Comparison of ENCODE assay signal across 19 cellular contexts in the genomic region with DNA sequence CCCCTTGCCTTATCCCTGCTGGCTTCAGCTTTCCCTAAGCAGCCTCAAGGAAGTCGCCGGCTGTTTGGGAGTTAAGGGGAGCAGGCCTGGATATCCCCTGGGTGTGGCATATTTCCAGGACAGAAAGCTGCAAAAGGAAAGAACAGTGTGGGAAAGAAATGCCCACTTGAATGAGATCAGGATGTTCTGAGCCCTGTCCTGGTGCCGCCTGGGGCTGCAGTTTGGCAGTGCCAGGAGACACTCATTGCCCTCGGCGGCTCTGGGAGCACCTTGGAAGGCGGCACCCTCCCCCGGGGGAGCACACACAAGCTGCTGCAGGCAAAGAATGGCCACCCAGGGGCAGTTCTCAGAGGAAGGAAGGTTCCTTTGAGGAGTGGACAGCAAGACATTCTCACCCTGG.
DNase-seq lines count a peak whose midpoint lies in the region; ATAC-seq and TF ChIP-seq lines count a peak whose summit lies in the region.
"Had no signal": no experiment of that assay in that cellular context is flagged by ENCODE, and none has a peak within 500 bp of the region (broad histone marks: within the 10 kb centered on the region; RNA-seq: fewer than 3 reads in every experiment).

No MANE protein-coding gene starts in this region.

- TF ChIP-seq EP300 in transverse colon (IDR thresholded peaks at IDR 0.05; ENCODE audit: low read depth): no peak

- DNase-seq in caudate nucleus (lab: John Stamatoyannopoulos, UW) (peak in 36 of 61 donors; percentile 11 to 86 (median 44)), head of caudate nucleus (peak in 22 of 42 donors; percentile 25 to 74 (median 58)), neural crest cell (ENCODE audit: low read depth, low spot score) (no peak), transverse colon (peak; percentile 12), SIG-M5 (lab: John Stamatoyannopoulos, UW) (no peak), AG08395 (ENCODE audit: low spot score) (no peak)
- DNase-seq: DMS79, GM23248, IMR-90, MG63, NCI-H1048, NCI-H1436, NCI-H1930, NCI-H526, PC-9 had no signal

- peak overlapping the region; percentile 10 for H3K4me3 Mint-ChIP-seq in neural crest cell

- H3K9me3 ChIP-seq in transverse colon: no peaks in the 10 kb centered on the region
- H3K9me3 ChIP-seq: HAP-1, MG63, SJSA1 had no signal

- peak overlapping the region; percentile 51 for H3K27ac Mint-ChIP-seq in neural crest cell (ENCODE audit: unreplicated experiment)

- H3K4me1 Mint-ChIP-seq in neural crest cell: peaks cover 48% of the 10 kb centered on the region

- no peaks in the 10 kb centered on the region for H3K27me3 Mint-ChIP-seq in neural crest cell (ENCODE audit: low read depth)

- no peak for TF ChIP-seq POLR2A in transverse colon (IDR thresholded peaks at IDR 0.05)

- no peak for ATAC-seq in GM21390 (IDR thresholded peaks at IDR 0.05; ENCODE audit: unreplicated experiment)

- H3K9me3 Mint-ChIP-seq in neural crest cell: peaks cover 3% of the 10 kb centered on the region

- WGBS in transverse colon (ENCODE audit: low coverage in 1 of 2), 2 donors: 70 to 80% methylated on average over 1 to 7 of the region's 7 CpGs

- no peak overlapping the region for H3K4me3 ChIP-seq in transverse colon
- H3K4me3 ChIP-seq: GM23248, HAP-1, MG63, PC-9, SJSA1 had no signal

- H3K27me3 ChIP-seq in transverse colon: no peaks in the 10 kb centered on the region
- H3K27me3 ChIP-seq: MG63, SJSA1 had no signal

- peak overlapping the region; percentile 42 for H3K27ac ChIP-seq in caudate nucleus (ENCODE audit: low read depth, low read length)
- H3K27ac ChIP-seq in transverse colon: peak overlapping the region; percentile 11 to 65 (median 49)
- H3K27ac ChIP-seq: C4-2B, GM23248, PC-9, SJSA1 had no signal

- TF ChIP-seq CTCF in neural crest cell (conservative IDR thresholded peaks at IDR 0.05) (no peak), transverse colon (IDR thresholded peaks at IDR 0.05) (no peak)

- H3K36me3 Mint-ChIP-seq in neural crest cell (ENCODE audit: low read depth): no peaks in the 10 kb centered on the region

- no peaks in the 10 kb centered on the region for H3K36me3 ChIP-seq in transverse colon
- H3K36me3 ChIP-seq: HAP-1, MG63, SJSA1 had no signal

- peaks cover 0 to 19% (median 10%) of the 10 kb centered on the region in 4 donors for H3K4me1 ChIP-seq in transverse colon
- H3K4me1 ChIP-seq: HAP-1, SJSA1 had no signal

- in situ Hi-C loops in transverse colon (cut with MboI; ENCODE audit: low pct_ligation_motif_present in 1 of 4, low pct_unique_long_range_greater_than_20kb in 1 of 4, low sequenced_read_pairs in 3 of 4): loop anchor here in 3 of 4 donors (25.0 kb wide), 3 partner anchors 163 to 562 kb away; no protein-coding TSS in a partner anchor

- intact Hi-C loops in head of caudate nucleus (cut with DNase I) (no loop called here), transverse colon (cut with DNase I; ENCODE audit: low total_unique reads) (no loop called here)

Comparison
In these comparisons a context has a peak if more than half of its experiments do, and no peak if none do; other contexts are left out.
1. DNase-seq: peak in caudate nucleus (36 of 61), head of caudate nucleus (22 of 42) and transverse colon (single experiment); none in neural crest cell (single experiment), SIG-M5 (single experiment) and AG08395 (single experiment).